Comparison of ENCODE assay signal across 8 cellular contexts in genomic region chr19:16659832-16660708, GRCh38. TPM values are rescaled to one million over a fixed set of nuclear protein-coding genes. Genes with fewer than 3 reads are reported as not detected.
DNase-seq lines count a peak whose midpoint lies in the region; ATAC-seq, FAIRE-seq and TF ChIP-seq lines count a peak whose summit lies in the region.

Gene SMIM7, minus strand, starts transcription at chr19:16660144. Its CDS starts 34 bp downstream, at chr19:16660110.

- DNase-seq in DMS 273 treated with DMSO at 0.1 percent for 48 hours (lab: John Stamatoyannopoulos, UW) (peak; percentile 95), HuH-7.5 (ENCODE audit: low spot score) (peak; percentile 97), OCI-LY7 (ENCODE audit: low spot score) (peak; percentile 100), activated T-cell treated with anti-CD3 and anti-CD28 coated beads for 1 hour (ENCODE audit: low read depth) (peak; percentile 98), endothelial cell of umbilical vein (ENCODE audit: low read depth, low spot score) (peak; percentile 99), midbrain (lab: John Stamatoyannopoulos, UW) (peak; percentile 99)
- DNase-seq in stimulated activated CD8-positive, alpha-beta memory T cell treated with anti-CD3 and anti-CD28 coated beads, Interleukin-2, amount 100 ng/mL, for 1 hour (ENCODE audit: low read depth in 2 of 2), result peak; percentile 94 to 98

- H3K36me3 ChIP-seq in OCI-LY7 (ENCODE audit: insufficient read depth, low read length) (peaks cover 45% of the 10 kb centered on the region), endothelial cell of umbilical vein (ENCODE audit: control insufficient read depth in 2 of 2, extremely low read depth in 1 of 2, insufficient read depth in 2 of 2, low read length in 2 of 2) (peaks cover 0 to 8% of the 10 kb centered on the region in 2 experiments)

- H3K4me1 ChIP-seq in OCI-LY7 (ENCODE audit: insufficient read depth, low read length, poor library complexity, severe bottlenecking), result peaks cover 29% of the 10 kb centered on the region
- H3K4me1 ChIP-seq in endothelial cell of umbilical vein (ENCODE audit: control insufficient read depth, extremely low read depth, insufficient read depth, low read length), result peaks cover 16% of the 10 kb centered on the region

- peak; percentile 100 for FAIRE-seq in endothelial cell of umbilical vein (lab: Jason Lieb, UNC)

- dilution Hi-C loops in endothelial cell of umbilical vein (cut with MboI; ENCODE audit: extremely low pct_ligation_motif_present, low sequenced_read_pairs), result no loop called here

- peak within 1 kb of the TSS; percentile 48; the same call in 1 of the 2 replicates for H2AFZ ChIP-seq in OCI-LY7 (ENCODE audit: low read length)
- H2AFZ ChIP-seq in endothelial cell of umbilical vein (ENCODE audit: low read depth, low read length), result peak within 1 kb of the TSS; percentile 89

- POLR2A ChIA-PET in OCI-LY7 (lab: Charles Lee), result interaction anchor here (0.6 to 1.0 kb wide), 6 partner anchors 22 to 219 kb away, joined by 3 to 6 read pairs (median 3); no protein-coding TSS in a partner anchor
- POLR2A ChIA-PET in endothelial cell of umbilical vein (lab: Charles Lee), result interaction anchor here (1.3 to 1.9 kb wide), 2 partner anchors 33 to 164 kb away, joined by 5 to 8 read pairs; partner anchors contain the start of genes C19orf44, CALR3 and MED26

- H3K4me3 ChIP-seq in OCI-LY7 (ENCODE audit: low read depth, low read length, poor library complexity, severe bottlenecking), result peak within 1 kb of the TSS; percentile 96
- H3K4me3 ChIP-seq in endothelial cell of umbilical vein (replicated peaks in 1 of 3; ENCODE audit: insufficient read depth in 1 of 3, low read depth in 1 of 3, low read length in 3 of 3), result peak within 1 kb of the TSS; percentile 55 to 73 (median 67)

- peak within 1 kb of the TSS; percentile 71 for H3K9ac ChIP-seq in endothelial cell of umbilical vein (replicated peaks; ENCODE audit: extremely low read depth, insufficient read depth, low read length)

- CTCF ChIA-PET in OCI-LY7 (lab: Charles Lee; ENCODE audit: unreplicated experiment) (interaction anchor here (0.7 kb wide), 1 partner anchor 434 kb away, joined by 3 read pairs; no protein-coding TSS in a partner anchor), endothelial cell of umbilical vein (lab: Charles Lee) (interaction anchor here (1.0 to 2.6 kb wide), 4 partner anchors 11 to 55 kb away, joined by 3 to 8 read pairs (median 4); no protein-coding TSS in a partner anchor)

- peak within 1 kb of the TSS; percentile 100 for H3K4me2 ChIP-seq in OCI-LY7 (ENCODE audit: low read length)
- H3K4me2 ChIP-seq in endothelial cell of umbilical vein (ENCODE audit: insufficient read depth, low read length), result peak within 1 kb of the TSS; percentile 87

- H3K79me2 ChIP-seq in OCI-LY7 (ENCODE audit: insufficient read depth, low read depth, low read length) (peaks cover 55% of the 10 kb centered on the region), endothelial cell of umbilical vein (ENCODE audit: control insufficient read depth, insufficient read depth, low read length) (peaks cover 27% of the 10 kb centered on the region)

- no peaks in the 10 kb centered on the region for H3K9me2 ChIP-seq in OCI-LY7 (ENCODE audit: insufficient read depth, low read length)

- peak; percentile 78 for ATAC-seq in GM21526 (IDR thresholded peaks at IDR 0.05; ENCODE audit: low FRiP score, unreplicated experiment)

- intact Hi-C loops in OCI-LY7 (cut with micrococcal nuclease; ENCODE audit: unreplicated experiment) (loop anchor here (2.0 to 5.0 kb wide), 2 partner anchors 52 to 73 kb away; no protein-coding TSS in a partner anchor), endothelial cell of umbilical vein (cut with micrococcal nuclease) (loop anchor here (1.0 kb wide), 1 partner anchor 32 kb away; the partner anchor contains the start of gene MED26)

- H3K9me3 ChIP-seq in OCI-LY7 (ENCODE audit: low read length), result no peaks in the 10 kb centered on the region
- no peaks in the 10 kb centered on the region for H3K9me3 ChIP-seq in endothelial cell of umbilical vein (replicated peaks; ENCODE audit: control insufficient read depth, insufficient read depth, low read length)

- TF ChIP-seq CTCF in OCI-LY7 (conservative IDR thresholded peaks at IDR 0.05; ENCODE audit: low read length) (peak; percentile 66), endothelial cell of umbilical vein (IDR thresholded peaks at IDR 0.05; ENCODE audit: extremely low read depth in 1 of 2, insufficient read depth in 1 of 2, low read depth in 1 of 2, low read length in 2 of 2) (no peak)

- H3K9me1 ChIP-seq in endothelial cell of umbilical vein (replicated peaks; ENCODE audit: control insufficient read depth, extremely low read depth, insufficient read depth, low read length), result no peaks in the 10 kb centered on the region

- peak within 1 kb of the TSS; percentile 83 for H3K27ac ChIP-seq in OCI-LY7 (ENCODE audit: low read depth, low read length, poor library complexity, severe bottlenecking)
- H3K27ac ChIP-seq in endothelial cell of umbilical vein (ENCODE audit: insufficient read depth, low read depth, low read length), result peak within 1 kb of the TSS; percentile 70

- peaks cover 21% of the 10 kb centered on the region for H4K20me1 ChIP-seq in OCI-LY7 (ENCODE audit: insufficient read depth, low read length)
- H4K20me1 ChIP-seq in endothelial cell of umbilical vein (replicated peaks; ENCODE audit: control insufficient read depth, extremely low read depth, insufficient read depth, low read length), result peaks cover 2% of the 10 kb centered on the region

- H3K27me3 ChIP-seq in endothelial cell of umbilical vein (ENCODE audit: control insufficient read depth in 2 of 2, insufficient read depth in 2 of 2, low read length in 2 of 2), result no peaks in the 10 kb centered on the region

- BruUV-seq in OCI-LY7 (replicated peaks; lab: Mats Ljungman, UMichigan), result no TSS peak
- BruUV-seq in endothelial cell of umbilical vein (replicated peaks; lab: Mats Ljungman, UMichigan), result no TSS peak

- TF ChIP-seq POLR2A in endothelial cell of umbilical vein (IDR thresholded peaks at IDR 0.05; ENCODE audit: low read depth, low read length), result peak; percentile 92

TF ChIP-seq in endothelial cell of umbilical vein, 7 proteins besides CTCF, POLR2A, EP300 and RAD21:
- peak; percentile 80 for TF ChIP-seq POLR2AphosphoS5 (IDR thresholded peaks at IDR 0.05; ENCODE audit: insufficient read depth, low read depth, low read length)
- no peak for TF ChIP-seq GATA2 (IDR thresholded peaks at IDR 0.05; ENCODE audit: insufficient read depth, insufficient read length, low read depth, low read length)
- no peak for TF ChIP-seq FOS (IDR thresholded peaks at IDR 0.05; ENCODE audit: borderline replicate concordance, insufficient read depth, low read length)
- no peak for TF ChIP-seq EZH2 (IDR thresholded peaks at IDR 0.05; ENCODE audit: borderline replicate concordance, low read depth, low read length, severe bottlenecking)
- peak; percentile 70 for TF ChIP-seq MAX (IDR thresholded peaks at IDR 0.05; ENCODE audit: insufficient read depth, insufficient read length)

RNA-seq across cellular contexts. Expression of gene SMIM7, which starts in this region (rescaled TPM):
- total RNA-seq in OCI-LY7 (2014; rRNA removed; shearing (Covaris generic)), result 75.5 and 87.0 TPM in 2 replicates
- total RNA-seq in OCI-LY7 (2022) (96.3 and 104 TPM in 2 replicates), endothelial cell of umbilical vein (45.7 and 51.1 TPM in 2 replicates)
- polyA plus RNA-seq in endothelial cell of umbilical vein, result 53.7 and 62.0 TPM in 2 replicates
- polyA plus RNA-seq in endothelial cell of umbilical vein (2011; cell fraction: cytosol; rRNA removed), result 74.9 and 81.5 TPM in 2 replicates
- 56.0 and 62.4 TPM in 2 replicates for polyA plus RNA-seq in endothelial cell of umbilical vein (2011; cell fraction: nucleus; rRNA removed)
- 56.1 and 56.6 TPM in 2 replicates for polyA plus RNA-seq in endothelial cell of umbilical vein (2012)
- polyA minus RNA-seq in endothelial cell of umbilical vein, result 58.9 and 59.9 TPM in 2 replicates
- 27.8 TPM for polyA minus RNA-seq in endothelial cell of umbilical vein (2011; cell fraction: cytosol; rRNA and poly(A)+ RNA removed)
- polyA minus RNA-seq in endothelial cell of umbilical vein (2011; cell fraction: nucleus; rRNA and poly(A)+ RNA removed), result 46.6 and 61.2 TPM in 2 replicates

Comparison
In these comparisons a context has a peak if more than half of its experiments do, and no peak if none do; other contexts are left out.
1. Peak in every context shown above with its lines: DNase-seq, ATAC-seq, H3K4me3 ChIP-seq and H3K27ac ChIP-seq.